In genomic region chrX:5278908-5279307, GRCh38 we compare ENCODE assay signal across 30 cellular contexts.
"Had no signal": no experiment of that assay in that cellular context is flagged by ENCODE, and none has a peak within 500 bp of the region (broad histone marks: within the 10 kb centered on the region; RNA-seq: fewer than 3 reads in every experiment).

No MANE protein-coding gene starts in this region.

- H3K4me3 Mint-ChIP-seq: naive thymus-derived CD4-positive, alpha-beta T cell; natural killer cell treated with Interleukin-12 subunit alpha and Interleukin-12 subunit beta and Interleukin-15 and Interleukin-18, amount 100 ng/mL, for 72 hours; nephron progenitor cell; neural crest cell; stimulated activated effector memory CD8-positive, alpha-beta T cell treated with anti-CD3 and anti-CD28 coated beads, Interleukin-12 subunit alpha, Interleukin-12 subunit beta, amount 100 ng/mL, for 72 hours; stimulated activated naive B cell treated with anti-CD40 and anti-IgM and Interleukin-4, amounts not matched to agents 10 μg/mL and 1 μg/mL and 100 μg/mL, for 72 hours; stimulated activated naive CD8-positive, alpha-beta T cell treated with anti-CD3 and anti-CD28 coated beads, Interleukin-15, Interleukin-2, amounts not matched to agents 100 ng/mL and 50 ng/mL, for 24 hours had no signal

- H3K27me3 ChIP-seq: neutrophil, right lobe of liver, spleen, stomach, thyroid gland, tibial nerve, upper lobe of left lung, vagina had no signal

- H3K27me3 Mint-ChIP-seq: naive thymus-derived CD4-positive, alpha-beta T cell; natural killer cell treated with Interleukin-12 subunit alpha and Interleukin-12 subunit beta and Interleukin-15 and Interleukin-18, amount 100 ng/mL, for 72 hours; progenitor cell of endocrine pancreas; stimulated activated naive B cell treated with anti-CD40 and anti-IgM and Interleukin-4, amounts not matched to agents 10 μg/mL and 1 μg/mL and 100 μg/mL, for 72 hours; stimulated activated naive CD8-positive, alpha-beta T cell treated with anti-CD3 and anti-CD28 coated beads, Interleukin-15, Interleukin-2, amounts not matched to agents 100 ng/mL and 50 ng/mL, for 24 hours had no signal

- H3K9ac ChIP-seq: parathyroid adenoma had no signal

- H3K27ac ChIP-seq: neutrophil, parathyroid adenoma, psoas muscle, right lobe of liver, skin epidermis, spleen, stomach, thoracic aorta, thyroid gland, tibial nerve, upper lobe of left lung, vagina had no signal

- H3K9me3 ChIP-seq: neutrophil, psoas muscle, right lobe of liver, thoracic aorta, thyroid gland, tibial nerve, upper lobe of left lung, vagina had no signal

- FAIRE-seq: urothelium cell line had no signal

- H3K4me3 ChIP-seq: psoas muscle, right lobe of liver, skin epidermis, smooth muscle cell, spleen, stomach, thoracic aorta, thyroid gland, tibial nerve, upper lobe of left lung, vagina had no signal

- H3K27ac Mint-ChIP-seq: naive thymus-derived CD4-positive, alpha-beta T cell; natural killer cell treated with Interleukin-12 subunit alpha and Interleukin-12 subunit beta and Interleukin-15 and Interleukin-18, amount 100 ng/mL, for 72 hours; nephron progenitor cell; progenitor cell of endocrine pancreas; stimulated activated effector memory CD8-positive, alpha-beta T cell treated with anti-CD3 and anti-CD28 coated beads, Interleukin-12 subunit alpha, Interleukin-12 subunit beta, amount 100 ng/mL, for 72 hours; stimulated activated naive B cell treated with anti-CD40 and anti-IgM and Interleukin-4, amounts not matched to agents 10 μg/mL and 1 μg/mL and 100 μg/mL, for 72 hours; stimulated activated naive CD8-positive, alpha-beta T cell treated with anti-CD3 and anti-CD28 coated beads, Interleukin-15, Interleukin-2, amounts not matched to agents 100 ng/mL and 50 ng/mL, for 24 hours had no signal

- H3K36me3 Mint-ChIP-seq: naive thymus-derived CD4-positive, alpha-beta T cell; natural killer cell treated with Interleukin-12 subunit alpha and Interleukin-12 subunit beta and Interleukin-15 and Interleukin-18, amount 100 ng/mL, for 72 hours; stimulated activated effector memory CD8-positive, alpha-beta T cell treated with anti-CD3 and anti-CD28 coated beads, Interleukin-12 subunit alpha, Interleukin-12 subunit beta, amount 100 ng/mL, for 72 hours; stimulated activated naive B cell treated with anti-CD40 and anti-IgM and Interleukin-4, amounts not matched to agents 10 μg/mL and 1 μg/mL and 100 μg/mL, for 72 hours had no signal

- H3K36me3 ChIP-seq: neutrophil, right lobe of liver, spleen, stomach, thoracic aorta, thyroid gland, tibial nerve, upper lobe of left lung, vagina had no signal

- H3K4me1 Mint-ChIP-seq: naive thymus-derived CD4-positive, alpha-beta T cell; nephron progenitor cell; neural crest cell; stimulated activated effector memory CD8-positive, alpha-beta T cell treated with anti-CD3 and anti-CD28 coated beads, Interleukin-12 subunit alpha, Interleukin-12 subunit beta, amount 100 ng/mL, for 72 hours; stimulated activated naive B cell treated with anti-CD40 and anti-IgM and Interleukin-4, amounts not matched to agents 10 μg/mL and 1 μg/mL and 100 μg/mL, for 72 hours had no signal

- ATAC-seq: naive thymus-derived CD4-positive, alpha-beta T cell; natural killer cell treated with Interleukin-12 subunit alpha and Interleukin-12 subunit beta and Interleukin-15 and Interleukin-18, amount 100 ng/mL, for 72 hours; psoas muscle; right cardiac atrium; right lobe of liver; stimulated activated effector memory CD8-positive, alpha-beta T cell treated with anti-CD3 and anti-CD28 coated beads, Interleukin-12 subunit alpha, Interleukin-12 subunit beta, amount 100 ng/mL, for 72 hours; stimulated activated naive B cell treated with anti-CD40 and anti-IgM and Interleukin-4, amounts not matched to agents 10 μg/mL and 1 μg/mL and 100 μg/mL, for 72 hours had no signal

- DNase-seq: naive thymus-derived CD4-positive, alpha-beta T cell; nephron progenitor cell; nucleus accumbens; posterior cingulate gyrus; psoas muscle; right cardiac atrium; right lobe of liver; spleen; stimulated activated CD4-positive, alpha-beta T cell treated with anti-CD3 and anti-CD28 coated beads, Interleukin-12 subunit alpha, Interleukin-12 subunit beta, amount 100 ng/mL, for 4 hours; stimulated activated CD4-positive, alpha-beta T cell treated with anti-CD3 and anti-CD28 coated beads, Interleukin-1b, Interleukin-23, amount 100 ng/mL, for 48 hours; stimulated activated CD4-positive, alpha-beta T cell treated with anti-CD3 and anti-CD28 coated beads, Interleukin-4, amount 100 ng/mL, for 1 hour; stimulated activated naive B cell treated with anti-CD40 and anti-IgM and Interleukin-4, amounts not matched to agents 10 μg/mL and 1 μg/mL and 100 μg/mL, for 72 hours; stimulated activated naive CD4-positive, alpha-beta T cell treated with Interleukin-2 at 50 U/mL for 16 hours; stomach; thyroid gland; trophoblast cell; upper lobe of left lung had no signal

- H3K4me1 ChIP-seq: parathyroid adenoma, psoas muscle, right lobe of liver, spleen, stomach, thyroid gland, tibial nerve, upper lobe of left lung, vagina had no signal
